11 cellular contexts compared by ENCODE assay signal in genomic region chr14:69481815-69482568, GRCh38. TPM values are rescaled to one million over a fixed set of nuclear protein-coding genes. Genes with fewer than 3 reads are reported as not detected.
DNase-seq lines count a peak whose midpoint lies in the region; ATAC-seq, FAIRE-seq and TF ChIP-seq lines count a peak whose summit lies in the region.
"Had no signal": no experiment of that assay in that cellular context is flagged by ENCODE, and none has a peak within 500 bp of the region (broad histone marks: within the 10 kb centered on the region; RNA-seq: fewer than 3 reads in every experiment).

No MANE protein-coding gene starts in this region.

- H3K4me3 Mint-ChIP-seq in stimulated activated effector memory CD8-positive, alpha-beta T cell treated with anti-CD3 and anti-CD28 coated beads, Interleukin-12 subunit alpha, Interleukin-12 subunit beta, amount 100 ng/mL, for 72 hours = no peak overlapping the region
- H3K4me3 Mint-ChIP-seq: CD4-positive, CD25-positive, alpha-beta regulatory T cell had no signal

- in situ Hi-C loops in Caki2 (cut with HindIII; ENCODE audit: low pct_unique_long_range_greater_than_20kb, low sequenced_read_pairs) = no loop called here

- peak; percentile 89 for ATAC-seq in GM19372 (IDR thresholded peaks at IDR 0.05; ENCODE audit: low read depth, unreplicated experiment)
- peak; percentile 82 for ATAC-seq in HG03039 (IDR thresholded peaks at IDR 0.05; ENCODE audit: unreplicated experiment)
- ATAC-seq in stimulated activated effector memory CD8-positive, alpha-beta T cell treated with anti-CD3 and anti-CD28 coated beads, Interleukin-12 subunit alpha, Interleukin-12 subunit beta, amount 100 ng/mL, for 72 hours = no peak
- no peak for ATAC-seq in activated naive CD4-positive, alpha-beta T cell treated with anti-CD3 and anti-CD28 coated beads, Interleukin-2, amount 50 U/mL, for 72 hours

- H3K27ac Mint-ChIP-seq in stimulated activated effector memory CD8-positive, alpha-beta T cell treated with anti-CD3 and anti-CD28 coated beads, Interleukin-12 subunit alpha, Interleukin-12 subunit beta, amount 100 ng/mL, for 72 hours = no peak overlapping the region
- H3K27ac Mint-ChIP-seq in activated naive CD4-positive, alpha-beta T cell treated with anti-CD3 and anti-CD28 coated beads, Interleukin-2, amount 50 U/mL, for 72 hours = no peak overlapping the region
- H3K27ac Mint-ChIP-seq: CD4-positive, CD25-positive, alpha-beta regulatory T cell; IgD-negative memory B cell had no signal

- no peak for TF ChIP-seq CTCF in D721Med (IDR thresholded peaks at IDR 0.05; ENCODE audit: insufficient read depth, missing control alignments)
- no peak for TF ChIP-seq CTCF in testis (IDR thresholded peaks at IDR 0.05)

- intact Hi-C loops in testis (cut with DNase I; ENCODE audit: low total_unique reads) = no loop called here

- H3K4me1 Mint-ChIP-seq in stimulated activated effector memory CD8-positive, alpha-beta T cell treated with anti-CD3 and anti-CD28 coated beads, Interleukin-12 subunit alpha, Interleukin-12 subunit beta, amount 100 ng/mL, for 72 hours = no peaks in the 10 kb centered on the region

- no peaks in the 10 kb centered on the region for H3K9me3 Mint-ChIP-seq in stimulated activated effector memory CD8-positive, alpha-beta T cell treated with anti-CD3 and anti-CD28 coated beads, Interleukin-12 subunit alpha, Interleukin-12 subunit beta, amount 100 ng/mL, for 72 hours
- no peaks in the 10 kb centered on the region for H3K9me3 Mint-ChIP-seq in activated naive CD4-positive, alpha-beta T cell treated with anti-CD3 and anti-CD28 coated beads, Interleukin-2, amount 50 U/mL, for 72 hours
- H3K9me3 Mint-ChIP-seq: CD4-positive, CD25-positive, alpha-beta regulatory T cell; IgD-negative memory B cell had no signal

- H3K36me3 Mint-ChIP-seq in stimulated activated effector memory CD8-positive, alpha-beta T cell treated with anti-CD3 and anti-CD28 coated beads, Interleukin-12 subunit alpha, Interleukin-12 subunit beta, amount 100 ng/mL, for 72 hours = no peaks in the 10 kb centered on the region
- no peaks in the 10 kb centered on the region for H3K36me3 Mint-ChIP-seq in activated naive CD4-positive, alpha-beta T cell treated with anti-CD3 and anti-CD28 coated beads, Interleukin-2, amount 50 U/mL, for 72 hours
- H3K36me3 Mint-ChIP-seq: CD4-positive, CD25-positive, alpha-beta regulatory T cell had no signal

- DNase-seq in Caki2 (ENCODE audit: low read depth) (peak; percentile 61), NCI-H524 treated with DMSO at 0.1 percent for 48 hours (lab: John Stamatoyannopoulos, UW) (peak; percentile 69), D721Med (ENCODE audit: insufficient read length, low spot score) (no peak), testis (no peak)
- no peak for DNase-seq in stimulated activated effector memory CD8-positive, alpha-beta T cell treated with anti-CD3 and anti-CD28 coated beads, Interleukin-12 subunit alpha, Interleukin-12 subunit beta, amount 100 ng/mL, for 72 hours (ENCODE audit: low spot score in 2 of 2)
- DNase-seq in activated naive CD4-positive, alpha-beta T cell treated with anti-CD3 and anti-CD28 coated beads, Interleukin-2, amount 50 U/mL, for 72 hours (ENCODE audit: low spot score in 2 of 2) = no peak
- DNase-seq: CD4-positive, CD25-positive, alpha-beta regulatory T cell had no signal

- H3K4me1 ChIP-seq in testis = peaks cover 14% of the 10 kb centered on the region

- H3K36me3 ChIP-seq in testis (ENCODE audit: low read depth, missing control alignments) = no peaks in the 10 kb centered on the region

- no peaks in the 10 kb centered on the region for H3K9me3 ChIP-seq in testis

- no peak overlapping the region for H3K4me3 ChIP-seq in testis

- no peak for FAIRE-seq in D721Med (lab: Jason Lieb, UNC)
- FAIRE-seq: astrocyte had no signal

- H3K27ac ChIP-seq in testis = no peak overlapping the region

- TF ChIP-seq POLR2A in testis (IDR thresholded peaks at IDR 0.05) = no peak

- WGBS in testis, 2 donors = 85 to 89% methylated on average over 5 of the region's 5 CpGs

- H3K27me3 ChIP-seq in testis = no peaks in the 10 kb centered on the region

RNA-seq across cellular contexts. Expression of gene PLEKHD1, which starts 2.5 kb away (rescaled TPM):
- not detected in 2 replicates for total RNA-seq in Caki2 (2014; rRNA removed; shearing (Covaris generic); ENCODE audit: low replicate concordance)
- under 1 TPM; 0.05 to 0.12 TPM for total RNA-seq in activated naive CD4-positive, alpha-beta T cell treated with anti-CD3 and anti-CD28 coated beads, Interleukin-2, amount 50 U/mL, for 72 hours
- total RNA-seq in testis = 1 to 10 TPM in 1 of 2 donors, under 1 TPM in 1; 0.87 to 1.1 TPM
- polyA plus RNA-seq in testis (ENCODE audit: insufficient read depth, low read depth, low replicate concordance) = 1.9 TPM

Comparison
In these comparisons a context has a peak if more than half of its experiments do, and no peak if none do; other contexts are left out.
1. DNase-seq: peak in Caki2 (single experiment) and NCI-H524 treated with DMSO at 0.1 percent for 48 hours (single experiment); none in stimulated activated effector memory CD8-positive, alpha-beta T cell treated with anti-CD3 and anti-CD28 coated beads, Interleukin-12 subunit alpha, Interleukin-12 subunit beta, amount 100 ng/mL, for 72 hours (0 of 2), D721Med (single experiment), activated naive CD4-positive, alpha-beta T cell treated with anti-CD3 and anti-CD28 coated beads, Interleukin-2, amount 50 U/mL, for 72 hours (0 of 2) and testis (single experiment).
2. ATAC-seq: peak in GM19372 (single experiment) and HG03039 (single experiment); none in stimulated activated effector memory CD8-positive, alpha-beta T cell treated with anti-CD3 and anti-CD28 coated beads, Interleukin-12 subunit alpha, Interleukin-12 subunit beta, amount 100 ng/mL, for 72 hours (single experiment) and activated naive CD4-positive, alpha-beta T cell treated with anti-CD3 and anti-CD28 coated beads, Interleukin-2, amount 50 U/mL, for 72 hours (0 of 2).